Comparison of ENCODE assay signal across 1 cellular context in the genomic region with DNA sequence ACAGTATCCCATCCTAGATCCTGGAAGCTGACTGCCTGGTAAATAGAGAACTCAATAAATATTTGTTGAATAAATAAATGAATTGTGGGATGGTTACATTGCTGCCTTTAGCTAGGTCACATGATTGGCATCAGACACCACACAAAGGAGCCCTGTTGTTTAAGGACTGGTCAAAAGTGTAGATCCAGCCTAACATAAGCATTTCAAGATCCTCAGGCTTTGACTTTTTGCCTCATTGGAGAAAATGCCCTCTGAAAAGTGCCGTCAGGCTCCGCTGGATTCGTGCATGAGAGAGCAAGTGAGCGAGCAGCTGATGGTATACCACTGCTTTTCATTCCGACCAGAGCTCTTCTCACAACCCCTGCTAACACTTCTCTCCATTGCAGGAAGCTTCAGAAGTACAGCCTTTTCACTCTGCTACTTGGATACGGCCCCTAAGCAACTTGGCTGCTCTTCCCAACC.
TF ChIP-seq lines count a peak whose summit lies in the region.

No MANE protein-coding gene starts in this region.

TF ChIP-seq in K562, 482 proteins besides CTCF, POLR2A, EP300 and RAD21:
- TF ChIP-seq, protein P1, sequence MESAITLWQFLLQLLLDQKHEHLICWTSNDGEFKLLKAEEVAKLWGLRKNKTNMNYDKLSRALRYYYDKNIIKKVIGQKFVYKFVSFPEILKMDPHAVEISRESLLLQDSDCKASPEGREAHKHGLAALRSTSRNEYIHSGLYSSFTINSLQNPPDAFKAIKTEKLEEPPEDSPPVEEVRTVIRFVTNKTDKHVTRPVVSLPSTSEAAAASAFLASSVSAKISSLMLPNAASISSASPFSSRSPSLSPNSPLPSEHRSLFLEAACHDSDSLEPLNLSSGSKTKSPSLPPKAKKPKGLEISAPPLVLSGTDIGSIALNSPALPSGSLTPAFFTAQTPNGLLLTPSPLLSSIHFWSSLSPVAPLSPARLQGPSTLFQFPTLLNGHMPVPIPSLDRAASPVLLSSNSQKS (CRISPR knock-in tag; IDR thresholded peaks at IDR 0.05) = no peak
- TF ChIP-seq, protein P2, sequence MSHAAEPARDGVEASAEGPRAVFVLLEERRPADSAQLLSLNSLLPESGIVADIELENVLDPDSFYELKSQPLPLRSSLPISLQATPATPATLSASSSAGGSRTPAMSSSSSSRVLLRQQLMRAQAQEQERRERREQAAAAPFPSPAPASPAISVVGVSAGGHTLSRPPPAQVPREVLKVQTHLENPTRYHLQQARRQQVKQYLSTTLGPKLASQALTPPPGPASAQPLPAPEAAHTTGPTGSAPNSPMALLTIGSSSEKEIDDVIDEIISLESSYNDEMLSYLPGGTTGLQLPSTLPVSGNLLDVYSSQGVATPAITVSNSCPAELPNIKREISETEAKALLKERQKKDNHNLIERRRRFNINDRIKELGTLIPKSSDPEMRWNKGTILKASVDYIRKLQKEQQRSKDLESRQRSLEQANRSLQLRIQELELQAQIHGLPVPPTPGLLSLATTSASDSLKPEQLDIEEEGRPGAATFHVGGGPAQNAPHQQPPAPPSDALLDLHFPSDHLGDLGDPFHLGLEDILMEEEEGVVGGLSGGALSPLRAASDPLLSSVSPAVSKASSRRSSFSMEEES (CRISPR knock-in tag; IDR thresholded peaks at IDR 0.05) = peak; percentile 64
TF ChIP-seq in K562: peak in this region for 1.
